In genomic region chr6:157954150-157955117, GRCh38 we compare ENCODE assay signal across 9 cellular contexts. TPM values are rescaled to one million over a fixed set of nuclear protein-coding genes. Genes with fewer than 3 reads are reported as not detected.
DNase-seq lines count a peak whose midpoint lies in the region; ATAC-seq and TF ChIP-seq lines count a peak whose summit lies in the region.
"Had no signal": no experiment of that assay in that cellular context is flagged by ENCODE, and none has a peak within 500 bp of the region (broad histone marks: within the 10 kb centered on the region; RNA-seq: fewer than 3 reads in every experiment).

No MANE protein-coding gene starts in this region.

- H3K27ac ChIP-seq in neuronal stem cell (replicated peaks; ENCODE audit: low read length) = no peak overlapping the region

- H3K4me1 ChIP-seq in neuronal stem cell (ENCODE audit: control insufficient read depth in 2 of 2, insufficient read depth in 1 of 2, low read depth in 1 of 2, low read length in 2 of 2) = peaks cover 0 to 6% of the 10 kb centered on the region in 2 donors

- no peak overlapping the region for H3K14ac ChIP-seq in neuronal stem cell (ENCODE audit: low read length)

- H3K79me1 ChIP-seq in neuronal stem cell (ENCODE audit: low read depth, low read length) = no peaks in the 10 kb centered on the region

- H2BK15ac ChIP-seq in neuronal stem cell (ENCODE audit: low read length) = no peak overlapping the region

- H3K23ac ChIP-seq in neuronal stem cell (ENCODE audit: low read depth, low read length, poor library complexity) = no peak overlapping the region

- H3K36me3 ChIP-seq in BJ (ENCODE audit: control insufficient read depth, insufficient read depth, low read length) (no peaks in the 10 kb centered on the region), neuronal stem cell (replicated peaks in 1 of 2; ENCODE audit: control insufficient read depth in 2 of 2, insufficient read depth in 2 of 2, low read length in 2 of 2) (no peaks in the 10 kb centered on the region)

- CTCF ChIA-PET in BJ (lab: Yijun Ruan, JAX) = interaction anchor here (2.1 kb wide), 1 partner anchor 117 kb away, joined by 10 read pairs; no protein-coding TSS in a partner anchor

- peak overlapping the region; percentile 4 for H3K9ac ChIP-seq in neuronal stem cell (ENCODE audit: low read depth, low read length, poor library complexity)

- peak overlapping the region; percentile 77 for H2AFZ ChIP-seq in neuronal stem cell (ENCODE audit: low read length)

- no peak overlapping the region for H4K91ac ChIP-seq in neuronal stem cell (ENCODE audit: low read depth, low read length, poor library complexity)

- TF ChIP-seq CTCF in BJ (IDR thresholded peaks at IDR 0.05; ENCODE audit: insufficient read depth, low read depth, low read length) = no peak

- POLR2A ChIA-PET in BJ (lab: Charles Lee) = no interaction called here

- H3K18ac ChIP-seq in neuronal stem cell (ENCODE audit: low read length) = no peak overlapping the region

- H3K27me3 ChIP-seq in BJ (ENCODE audit: control insufficient read depth, insufficient read depth, low read length) = no peaks in the 10 kb centered on the region
- no peaks in the 10 kb centered on the region for H3K27me3 ChIP-seq in neuronal stem cell (ENCODE audit: control insufficient read depth in 3 of 3, insufficient read depth in 3 of 3, low read depth in 1 of 3, low read length in 3 of 3)

- peaks cover 0 to 10% of the 10 kb centered on the region in 2 donors for H3K9me3 ChIP-seq in neuronal stem cell (replicated peaks in 1 of 2; ENCODE audit: control insufficient read depth in 2 of 2, insufficient read depth in 1 of 2, low read depth in 1 of 2, low read length in 2 of 2)

- no peak overlapping the region for H2BK12ac ChIP-seq in neuronal stem cell (ENCODE audit: low read length)

- ATAC-seq in esophagus mucosa (peak; percentile 73), GM21526 (IDR thresholded peaks at IDR 0.05; ENCODE audit: low FRiP score, unreplicated experiment) (no peak)
- ATAC-seq: stimulated activated effector memory CD8-positive, alpha-beta T cell treated with anti-CD3 and anti-CD28 coated beads, Interleukin-12 subunit alpha, Interleukin-12 subunit beta, amount 100 ng/mL, for 72 hours had no signal

- H3K4me3 ChIP-seq in BJ (ENCODE audit: low read depth, low read length) (peak overlapping the region; percentile 19), neuronal stem cell (ENCODE audit: low read length in 2 of 2) (no peak overlapping the region)

- H4K8ac ChIP-seq in neuronal stem cell (ENCODE audit: low read depth, low read length) = no peak overlapping the region

- no peak overlapping the region for H2AK5ac ChIP-seq in neuronal stem cell (ENCODE audit: low read depth, low read length)

- WGBS in neuronal stem cell (ENCODE audit: extremely low coverage in 2 of 2, insufficient read length in 2 of 2, insufficient replicate concordance in 1 of 2), 2 donors = no CpG with 5 or more reads among the region's 34 CpGs

- H2BK120ac ChIP-seq in neuronal stem cell (ENCODE audit: low read depth, low read length) = no peak overlapping the region

- H2BK5ac ChIP-seq in neuronal stem cell (ENCODE audit: low read length) = no peak overlapping the region

- H3K4ac ChIP-seq in neuronal stem cell (ENCODE audit: low read length) = no peak overlapping the region

- no peak overlapping the region for H3K4me2 ChIP-seq in neuronal stem cell (ENCODE audit: insufficient read depth, low read length, poor library complexity, severe bottlenecking)

- DNase-seq in BJ (ENCODE audit: low read depth) (peak; percentile 47), NCI-H2227 (lab: John Stamatoyannopoulos, UW; ENCODE audit: unreplicated experiment) (peak; percentile 20), neuronal stem cell (ENCODE audit: low spot score) (no peak), GF-D8 (lab: John Stamatoyannopoulos, UW) (no peak)
- no peak for DNase-seq in stimulated activated CD4-positive, alpha-beta T cell treated with anti-CD3 and anti-CD28 coated beads, Interleukin-4, amount 100 ng/mL, for 24 hours
- DNase-seq in effector CD4-positive, alpha-beta T cell = no peak

RNA-seq across cellular contexts. Expression of gene SYNJ2, which starts 27.2 kb away (rescaled TPM):
- 24.3 and 29.9 TPM in 2 replicates for polyA plus RNA-seq in BJ (2011; rRNA removed)
- 34.7 and 36.8 TPM in 2 replicates for polyA minus RNA-seq in BJ (2011; rRNA and poly(A)+ RNA removed)
- 12.9 TPM for total RNA-seq in esophagus mucosa
- polyA plus RNA-seq in neuronal stem cell (2013, experiment 1 of 2) = 1.8 TPM
- polyA plus RNA-seq in neuronal stem cell (2013, experiment 2 of 2) = 1.9 TPM

Comparison
In these comparisons a context has a peak if more than half of its experiments do, and no peak if none do; other contexts are left out.
1. DNase-seq: peak in BJ (single experiment) and NCI-H2227 (single experiment); none in neuronal stem cell (single experiment), GF-D8 (single experiment), stimulated activated CD4-positive, alpha-beta T cell treated with anti-CD3 and anti-CD28 coated beads, Interleukin-4, amount 100 ng/mL, for 24 hours (single experiment) and effector CD4-positive, alpha-beta T cell (single experiment).